Comparison of ENCODE assay signal across 1 cellular context in the genomic region with DNA sequence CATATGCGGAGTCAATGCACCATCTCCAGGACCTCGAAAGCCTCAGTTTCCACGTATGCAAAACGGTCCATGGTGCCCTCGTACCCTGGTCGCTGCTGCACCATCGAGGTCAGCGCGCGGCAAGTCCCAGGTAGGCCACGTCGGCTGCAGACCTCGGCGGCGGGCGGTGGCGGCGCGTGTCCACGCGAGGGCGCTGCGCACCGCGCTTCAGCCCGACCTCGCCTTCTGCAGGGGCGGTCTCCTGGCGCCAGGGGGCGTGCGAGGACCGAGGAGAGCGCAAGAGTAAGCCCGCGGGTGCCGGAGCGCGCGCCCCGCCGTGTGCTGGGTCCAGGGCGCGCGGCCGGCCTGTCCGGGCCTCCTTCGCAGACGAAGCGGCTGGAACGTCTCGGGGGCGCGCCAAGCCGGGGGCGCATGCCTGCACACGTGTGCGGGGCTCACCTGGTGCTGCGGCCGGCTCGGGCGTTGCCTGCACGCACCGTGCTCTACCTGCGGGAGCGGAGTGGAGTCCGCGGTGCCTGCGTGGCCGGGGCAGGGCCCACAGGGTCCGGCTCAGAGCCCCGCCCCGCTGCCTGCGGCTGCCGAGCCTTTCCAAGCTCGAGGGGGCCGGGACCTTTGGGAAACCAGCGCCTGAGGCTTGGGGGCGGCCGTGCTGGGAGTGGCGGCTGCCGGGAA.
TF ChIP-seq lines count a peak whose summit lies in the region.

No MANE protein-coding gene starts in this region.

TF ChIP-seq in HepG2, 621 proteins besides CTCF, POLR2A, EP300 and RAD21 (continued from another document and continues in another):
- TF ChIP-seq, protein P1, sequence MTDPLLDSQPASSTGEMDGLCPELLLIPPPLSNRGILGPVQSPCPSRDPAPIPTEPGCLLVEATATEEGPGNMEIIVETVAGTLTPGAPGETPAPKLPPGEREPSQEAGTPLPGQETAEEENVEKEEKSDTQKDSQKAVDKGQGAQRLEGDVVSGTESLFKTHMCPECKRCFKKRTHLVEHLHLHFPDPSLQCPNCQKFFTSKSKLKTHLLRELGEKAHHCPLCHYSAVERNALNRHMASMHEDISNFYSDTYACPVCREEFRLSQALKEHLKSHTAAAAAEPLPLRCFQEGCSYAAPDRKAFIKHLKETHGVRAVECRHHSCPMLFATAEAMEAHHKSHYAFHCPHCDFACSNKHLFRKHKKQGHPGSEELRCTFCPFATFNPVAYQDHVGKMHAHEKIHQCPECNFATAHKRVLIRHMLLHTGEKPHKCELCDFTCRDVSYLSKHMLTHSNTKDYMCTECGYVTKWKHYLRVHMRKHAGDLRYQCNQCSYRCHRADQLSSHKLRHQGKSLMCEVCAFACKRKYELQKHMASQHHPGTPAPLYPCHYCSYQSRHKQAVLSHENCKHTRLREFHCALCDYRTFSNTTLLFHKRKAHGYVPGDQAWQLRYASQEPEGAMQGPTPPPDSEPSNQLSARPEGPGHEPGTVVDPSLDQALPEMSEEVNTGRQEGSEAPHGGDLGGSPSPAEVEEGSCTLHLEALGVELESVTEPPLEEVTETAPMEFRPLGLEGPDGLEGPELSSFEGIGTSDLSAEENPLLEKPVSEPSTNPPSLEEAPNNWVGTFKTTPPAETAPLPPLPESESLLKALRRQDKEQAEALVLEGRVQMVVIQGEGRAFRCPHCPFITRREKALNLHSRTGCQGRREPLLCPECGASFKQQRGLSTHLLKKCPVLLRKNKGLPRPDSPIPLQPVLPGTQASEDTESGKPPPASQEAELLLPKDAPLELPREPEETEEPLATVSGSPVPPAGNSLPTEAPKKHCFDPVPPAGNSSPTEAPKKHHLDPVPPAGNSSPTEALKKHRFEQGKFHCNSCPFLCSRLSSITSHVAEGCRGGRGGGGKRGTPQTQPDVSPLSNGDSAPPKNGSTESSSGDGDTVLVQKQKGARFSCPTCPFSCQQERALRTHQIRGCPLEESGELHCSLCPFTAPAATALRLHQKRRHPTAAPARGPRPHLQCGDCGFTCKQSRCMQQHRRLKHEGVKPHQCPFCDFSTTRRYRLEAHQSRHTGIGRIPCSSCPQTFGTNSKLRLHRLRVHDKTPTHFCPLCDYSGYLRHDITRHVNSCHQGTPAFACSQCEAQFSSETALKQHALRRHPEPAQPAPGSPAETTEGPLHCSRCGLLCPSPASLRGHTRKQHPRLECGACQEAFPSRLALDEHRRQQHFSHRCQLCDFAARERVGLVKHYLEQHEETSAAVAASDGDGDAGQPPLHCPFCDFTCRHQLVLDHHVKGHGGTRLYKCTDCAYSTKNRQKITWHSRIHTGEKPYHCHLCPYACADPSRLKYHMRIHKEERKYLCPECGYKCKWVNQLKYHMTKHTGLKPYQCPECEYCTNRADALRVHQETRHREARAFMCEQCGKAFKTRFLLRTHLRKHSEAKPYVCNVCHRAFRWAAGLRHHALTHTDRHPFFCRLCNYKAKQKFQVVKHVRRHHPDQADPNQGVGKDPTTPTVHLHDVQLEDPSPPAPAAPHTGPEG (CRISPR knock-in tag; IDR thresholded peaks at IDR 0.05) = no peak
- TF ChIP-seq HOXA9 (CRISPR knock-in tag; IDR thresholded peaks at IDR 0.05; ENCODE audit: borderline replicate concordance) (peak; percentile 86; the same call in 1 of the 2 replicates), CENPBD1 (CRISPR knock-in tag; IDR thresholded peaks at IDR 0.05; ENCODE audit: borderline replicate concordance, low read depth) (no peak), ZC3H4 (CRISPR knock-in tag; IDR thresholded peaks at IDR 0.05; ENCODE audit: borderline replicate concordance) (no peak), HNRNPUL1 (IDR thresholded peaks at IDR 0.05; ENCODE audit: low read depth, low read length) (no peak), HOXA3 (CRISPR knock-in tag; IDR thresholded peaks at IDR 0.05) (peak; percentile 83), TOPORS (CRISPR knock-in tag; IDR thresholded peaks at IDR 0.05) (peak; percentile 34; the same call in 1 of the 2 replicates), SMAD9 (CRISPR knock-in tag; IDR thresholded peaks at IDR 0.05) (no peak), HOXD1 (CRISPR knock-in tag; IDR thresholded peaks at IDR 0.05) (0 out of 2 replicates have a peak, but pooled peaks have one; percentile 49), ZBTB43 (CRISPR knock-in tag; conservative IDR thresholded peaks at IDR 0.05) (no peak; the same call in 1 of the 2 replicates), ZNF33B (CRISPR knock-in tag; IDR thresholded peaks at IDR 0.05) (no peak), KAT2B (IDR thresholded peaks at IDR 0.05; ENCODE audit: borderline replicate concordance, low read depth, low read length) (no peak), ZNF841 (CRISPR knock-in tag; IDR thresholded peaks at IDR 0.05; ENCODE audit: borderline replicate concordance) (no peak), ZSCAN9 (CRISPR knock-in tag; IDR thresholded peaks at IDR 0.05; ENCODE audit: borderline replicate concordance) (no peak), EZH2 (conservative IDR thresholded peaks at IDR 0.05; ENCODE audit: low read depth, low read length) (no peak), ZNF564 (CRISPR knock-in tag; IDR thresholded peaks at IDR 0.05) (no peak), LCORL (IDR thresholded peaks at IDR 0.05) (no peak), LCORL (CRISPR knock-in tag; IDR thresholded peaks at IDR 0.05) (no peak), EED (CRISPR knock-in tag; IDR thresholded peaks at IDR 0.05) (peak; percentile 56; the same call in 1 of the 2 replicates), HNRNPL (IDR thresholded peaks at IDR 0.05; ENCODE audit: low read depth, low read length) (no peak), ZNF562 (CRISPR knock-in tag; IDR thresholded peaks at IDR 0.05; ENCODE audit: borderline replicate concordance) (no peak), RORA (CRISPR knock-in tag; IDR thresholded peaks at IDR 0.05) (no peak), ZNF563 (CRISPR knock-in tag; IDR thresholded peaks at IDR 0.05) (no peak), SMC3 (IDR thresholded peaks at IDR 0.05; ENCODE audit: low read length) (peak; percentile 36; the same call in 1 of the 2 replicates), NKX3-1 (CRISPR knock-in tag; IDR thresholded peaks at IDR 0.05) (peak; percentile 72; the same call in 1 of the 2 replicates), ZNF44 (CRISPR knock-in tag; IDR thresholded peaks at IDR 0.05) (no peak), ATRX (CRISPR knock-in tag; IDR thresholded peaks at IDR 0.05; ENCODE audit: borderline replicate concordance) (no peak), SSRP1 (CRISPR knock-in tag; IDR thresholded peaks at IDR 0.05) (no peak; the same call in 1 of the 2 replicates), SIX4 (CRISPR knock-in tag; IDR thresholded peaks at IDR 0.05) (no peak)
- TF ChIP-seq, protein P2, sequence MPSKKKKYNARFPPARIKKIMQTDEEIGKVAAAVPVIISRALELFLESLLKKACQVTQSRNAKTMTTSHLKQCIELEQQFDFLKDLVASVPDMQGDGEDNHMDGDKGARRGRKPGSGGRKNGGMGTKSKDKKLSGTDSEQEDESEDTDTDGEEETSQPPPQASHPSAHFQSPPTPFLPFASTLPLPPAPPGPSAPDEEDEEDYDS (CRISPR knock-in tag; IDR thresholded peaks at IDR 0.05) = no peak
- TF ChIP-seq, protein P3, sequence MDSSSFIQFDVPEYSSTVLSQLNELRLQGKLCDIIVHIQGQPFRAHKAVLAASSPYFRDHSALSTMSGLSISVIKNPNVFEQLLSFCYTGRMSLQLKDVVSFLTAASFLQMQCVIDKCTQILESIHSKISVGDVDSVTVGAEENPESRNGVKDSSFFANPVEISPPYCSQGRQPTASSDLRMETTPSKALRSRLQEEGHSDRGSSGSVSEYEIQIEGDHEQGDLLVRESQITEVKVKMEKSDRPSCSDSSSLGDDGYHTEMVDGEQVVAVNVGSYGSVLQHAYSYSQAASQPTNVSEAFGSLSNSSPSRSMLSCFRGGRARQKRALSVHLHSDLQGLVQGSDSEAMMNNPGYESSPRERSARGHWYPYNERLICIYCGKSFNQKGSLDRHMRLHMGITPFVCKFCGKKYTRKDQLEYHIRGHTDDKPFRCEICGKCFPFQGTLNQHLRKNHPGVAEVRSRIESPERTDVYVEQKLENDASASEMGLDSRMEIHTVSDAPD (CRISPR knock-in tag; IDR thresholded peaks at IDR 0.05) = 0 out of 2 replicates have a peak, but pooled peaks have one; percentile 48
- TF ChIP-seq, protein P4, sequence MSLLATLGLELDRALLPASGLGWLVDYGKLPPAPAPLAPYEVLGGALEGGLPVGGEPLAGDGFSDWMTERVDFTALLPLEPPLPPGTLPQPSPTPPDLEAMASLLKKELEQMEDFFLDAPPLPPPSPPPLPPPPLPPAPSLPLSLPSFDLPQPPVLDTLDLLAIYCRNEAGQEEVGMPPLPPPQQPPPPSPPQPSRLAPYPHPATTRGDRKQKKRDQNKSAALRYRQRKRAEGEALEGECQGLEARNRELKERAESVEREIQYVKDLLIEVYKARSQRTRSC (CRISPR knock-in tag; IDR thresholded peaks at IDR 0.05; ENCODE audit: low read depth) = no peak
- TF ChIP-seq, protein P5, sequence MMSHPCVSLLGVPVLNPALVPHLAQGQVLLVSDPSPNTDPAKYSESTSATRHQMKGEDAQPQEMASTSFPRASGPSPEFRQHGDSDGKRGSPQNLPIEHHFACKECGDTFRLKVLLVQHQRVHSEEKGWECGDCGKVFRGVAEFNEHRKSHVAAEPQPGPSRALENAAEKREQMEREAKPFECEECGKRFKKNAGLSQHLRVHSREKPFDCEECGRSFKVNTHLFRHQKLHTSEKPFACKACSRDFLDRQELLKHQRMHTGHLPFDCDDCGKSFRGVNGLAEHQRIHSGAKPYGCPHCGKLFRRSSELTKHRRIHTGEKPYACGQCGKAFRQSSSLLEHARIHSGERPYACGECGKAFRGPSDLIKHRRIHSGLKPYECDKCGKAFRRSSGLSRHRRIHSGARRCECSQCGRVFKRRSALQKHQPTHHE (CRISPR knock-in tag; IDR thresholded peaks at IDR 0.05; ENCODE audit: borderline replicate concordance) = no peak
- TF ChIP-seq, protein P6, sequence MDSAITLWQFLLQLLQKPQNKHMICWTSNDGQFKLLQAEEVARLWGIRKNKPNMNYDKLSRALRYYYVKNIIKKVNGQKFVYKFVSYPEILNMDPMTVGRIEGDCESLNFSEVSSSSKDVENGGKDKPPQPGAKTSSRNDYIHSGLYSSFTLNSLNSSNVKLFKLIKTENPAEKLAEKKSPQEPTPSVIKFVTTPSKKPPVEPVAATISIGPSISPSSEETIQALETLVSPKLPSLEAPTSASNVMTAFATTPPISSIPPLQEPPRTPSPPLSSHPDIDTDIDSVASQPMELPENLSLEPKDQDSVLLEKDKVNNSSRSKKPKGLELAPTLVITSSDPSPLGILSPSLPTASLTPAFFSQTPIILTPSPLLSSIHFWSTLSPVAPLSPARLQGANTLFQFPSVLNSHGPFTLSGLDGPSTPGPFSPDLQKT (CRISPR knock-in tag; IDR thresholded peaks at IDR 0.05; ENCODE audit: borderline replicate concordance) = no peak
- TF ChIP-seq, protein P7, sequence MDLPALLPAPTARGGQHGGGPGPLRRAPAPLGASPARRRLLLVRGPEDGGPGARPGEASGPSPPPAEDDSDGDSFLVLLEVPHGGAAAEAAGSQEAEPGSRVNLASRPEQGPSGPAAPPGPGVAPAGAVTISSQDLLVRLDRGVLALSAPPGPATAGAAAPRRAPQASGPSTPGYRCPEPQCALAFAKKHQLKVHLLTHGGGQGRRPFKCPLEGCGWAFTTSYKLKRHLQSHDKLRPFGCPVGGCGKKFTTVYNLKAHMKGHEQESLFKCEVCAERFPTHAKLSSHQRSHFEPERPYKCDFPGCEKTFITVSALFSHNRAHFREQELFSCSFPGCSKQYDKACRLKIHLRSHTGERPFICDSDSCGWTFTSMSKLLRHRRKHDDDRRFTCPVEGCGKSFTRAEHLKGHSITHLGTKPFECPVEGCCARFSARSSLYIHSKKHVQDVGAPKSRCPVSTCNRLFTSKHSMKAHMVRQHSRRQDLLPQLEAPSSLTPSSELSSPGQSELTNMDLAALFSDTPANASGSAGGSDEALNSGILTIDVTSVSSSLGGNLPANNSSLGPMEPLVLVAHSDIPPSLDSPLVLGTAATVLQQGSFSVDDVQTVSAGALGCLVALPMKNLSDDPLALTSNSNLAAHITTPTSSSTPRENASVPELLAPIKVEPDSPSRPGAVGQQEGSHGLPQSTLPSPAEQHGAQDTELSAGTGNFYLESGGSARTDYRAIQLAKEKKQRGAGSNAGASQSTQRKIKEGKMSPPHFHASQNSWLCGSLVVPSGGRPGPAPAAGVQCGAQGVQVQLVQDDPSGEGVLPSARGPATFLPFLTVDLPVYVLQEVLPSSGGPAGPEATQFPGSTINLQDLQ (CRISPR knock-in tag; IDR thresholded peaks at IDR 0.05) = no peak
- TF ChIP-seq, protein P8, sequence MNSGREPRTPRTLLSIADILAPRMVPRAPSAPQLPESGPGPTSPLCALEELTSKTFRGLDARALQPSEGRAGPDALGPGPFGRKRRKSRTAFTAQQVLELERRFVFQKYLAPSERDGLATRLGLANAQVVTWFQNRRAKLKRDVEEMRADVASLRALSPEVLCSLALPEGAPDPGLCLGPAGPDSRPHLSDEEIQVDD (CRISPR knock-in tag; IDR thresholded peaks at IDR 0.05; ENCODE audit: borderline replicate concordance) = no peak; the same call in 1 of the 2 replicates
- TF ChIP-seq, protein P9, sequence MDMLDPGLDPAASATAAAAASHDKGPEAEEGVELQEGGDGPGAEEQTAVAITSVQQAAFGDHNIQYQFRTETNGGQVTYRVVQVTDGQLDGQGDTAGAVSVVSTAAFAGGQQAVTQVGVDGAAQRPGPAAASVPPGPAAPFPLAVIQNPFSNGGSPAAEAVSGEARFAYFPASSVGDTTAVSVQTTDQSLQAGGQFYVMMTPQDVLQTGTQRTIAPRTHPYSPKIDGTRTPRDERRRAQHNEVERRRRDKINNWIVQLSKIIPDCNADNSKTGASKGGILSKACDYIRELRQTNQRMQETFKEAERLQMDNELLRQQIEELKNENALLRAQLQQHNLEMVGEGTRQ (IDR thresholded peaks at IDR 0.05; ENCODE audit: low read depth, low read length) = no peak
- TF ChIP-seq, protein P9 (CRISPR knock-in tag; IDR thresholded peaks at IDR 0.05; ENCODE audit: borderline replicate concordance) = no peak
- TF ChIP-seq, protein P10, sequence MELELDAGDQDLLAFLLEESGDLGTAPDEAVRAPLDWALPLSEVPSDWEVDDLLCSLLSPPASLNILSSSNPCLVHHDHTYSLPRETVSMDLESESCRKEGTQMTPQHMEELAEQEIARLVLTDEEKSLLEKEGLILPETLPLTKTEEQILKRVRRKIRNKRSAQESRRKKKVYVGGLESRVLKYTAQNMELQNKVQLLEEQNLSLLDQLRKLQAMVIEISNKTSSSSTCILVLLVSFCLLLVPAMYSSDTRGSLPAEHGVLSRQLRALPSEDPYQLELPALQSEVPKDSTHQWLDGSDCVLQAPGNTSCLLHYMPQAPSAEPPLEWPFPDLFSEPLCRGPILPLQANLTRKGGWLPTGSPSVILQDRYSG (CRISPR knock-in tag; IDR thresholded peaks at IDR 0.05) = no peak
